Comparison of ENCODE assay signal across 2 cellular contexts in genomic region chr11:26227883-26228502, GRCh38.
TF ChIP-seq lines count a peak whose summit lies in the region.

No MANE protein-coding gene starts in this region.

TF ChIP-seq in SK-N-SH, 30 proteins besides CTCF, POLR2A, EP300 and RAD21 (continued from another document):
- no peak for TF ChIP-seq MEF2A (IDR thresholded peaks at IDR 0.05; ENCODE audit: borderline replicate concordance, low read depth)
- no peak for TF ChIP-seq CHD2 (IDR thresholded peaks at IDR 0.05; ENCODE audit: low read length, partially characterized antibody)
- no peak for TF ChIP-seq GABPA (IDR thresholded peaks at IDR 0.05; ENCODE audit: low read depth)
- TF ChIP-seq, protein P1, sequence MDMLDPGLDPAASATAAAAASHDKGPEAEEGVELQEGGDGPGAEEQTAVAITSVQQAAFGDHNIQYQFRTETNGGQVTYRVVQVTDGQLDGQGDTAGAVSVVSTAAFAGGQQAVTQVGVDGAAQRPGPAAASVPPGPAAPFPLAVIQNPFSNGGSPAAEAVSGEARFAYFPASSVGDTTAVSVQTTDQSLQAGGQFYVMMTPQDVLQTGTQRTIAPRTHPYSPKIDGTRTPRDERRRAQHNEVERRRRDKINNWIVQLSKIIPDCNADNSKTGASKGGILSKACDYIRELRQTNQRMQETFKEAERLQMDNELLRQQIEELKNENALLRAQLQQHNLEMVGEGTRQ (IDR thresholded peaks at IDR 0.05; ENCODE audit: borderline replicate concordance, low read depth, low read length) = no peak
- TF ChIP-seq GATA2 (CRISPR knock-in tag; IDR thresholded peaks at IDR 0.05) = no peak
- no peak for TF ChIP-seq SIN3A (IDR thresholded peaks at IDR 0.05; ENCODE audit: borderline replicate concordance, low read depth, low read length)
- TF ChIP-seq TCF12 (IDR thresholded peaks at IDR 0.05) = no peak
- TF ChIP-seq POLR2AphosphoS5 (IDR thresholded peaks at IDR 0.05; ENCODE audit: low read depth, low read length) = no peak

TF ChIP-seq in SK-N-SH treated with all-trans-retinoic acid at 6 μM for 48 hours, 23 proteins besides CTCF, POLR2A, EP300 and RAD21 (continued from another document):
- TF ChIP-seq CSRNP3 (CRISPR knock-in tag; IDR thresholded peaks at IDR 0.05) (no peak), ZNF70 (CRISPR knock-in tag; IDR thresholded peaks at IDR 0.05) (no peak), ISL1 (CRISPR knock-in tag; IDR thresholded peaks at IDR 0.05) (no peak), ARNTL (CRISPR knock-in tag; IDR thresholded peaks at IDR 0.05; ENCODE audit: borderline replicate concordance, low read depth) (no peak)
- TF ChIP-seq, protein P2, sequence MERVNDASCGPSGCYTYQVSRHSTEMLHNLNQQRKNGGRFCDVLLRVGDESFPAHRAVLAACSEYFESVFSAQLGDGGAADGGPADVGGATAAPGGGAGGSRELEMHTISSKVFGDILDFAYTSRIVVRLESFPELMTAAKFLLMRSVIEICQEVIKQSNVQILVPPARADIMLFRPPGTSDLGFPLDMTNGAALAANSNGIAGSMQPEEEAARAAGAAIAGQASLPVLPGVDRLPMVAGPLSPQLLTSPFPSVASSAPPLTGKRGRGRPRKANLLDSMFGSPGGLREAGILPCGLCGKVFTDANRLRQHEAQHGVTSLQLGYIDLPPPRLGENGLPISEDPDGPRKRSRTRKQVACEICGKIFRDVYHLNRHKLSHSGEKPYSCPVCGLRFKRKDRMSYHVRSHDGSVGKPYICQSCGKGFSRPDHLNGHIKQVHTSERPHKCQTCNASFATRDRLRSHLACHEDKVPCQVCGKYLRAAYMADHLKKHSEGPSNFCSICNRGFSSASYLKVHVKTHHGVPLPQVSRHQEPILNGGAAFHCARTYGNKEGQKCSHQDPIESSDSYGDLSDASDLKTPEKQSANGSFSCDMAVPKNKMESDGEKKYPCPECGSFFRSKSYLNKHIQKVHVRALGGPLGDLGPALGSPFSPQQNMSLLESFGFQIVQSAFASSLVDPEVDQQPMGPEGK (CRISPR knock-in tag; IDR thresholded peaks at IDR 0.05; ENCODE audit: borderline replicate concordance) = no peak
